In genomic region chr4:112214397-112215264, GRCh38 we compare ENCODE assay signal across 9 cellular contexts. TPM values are rescaled to one million over a fixed set of nuclear protein-coding genes. Genes with fewer than 3 reads are reported as not detected.
DNase-seq lines count a peak whose midpoint lies in the region; ATAC-seq and TF ChIP-seq lines count a peak whose summit lies in the region.
"Had no signal": no experiment of that assay in that cellular context is flagged by ENCODE, and none has a peak within 500 bp of the region (broad histone marks: within the 10 kb centered on the region; RNA-seq: fewer than 3 reads in every experiment).

No MANE protein-coding gene starts in this region.

- H3K36me3 ChIP-seq in upper lobe of left lung, result no peaks in the 10 kb centered on the region
- H3K36me3 ChIP-seq: SJCRH30 had no signal

- H3K27ac ChIP-seq in upper lobe of left lung, result no peak overlapping the region
- H3K27ac ChIP-seq: SJCRH30 had no signal

- TF ChIP-seq CTCF in fibroblast of the aortic adventitia (IDR thresholded peaks at IDR 0.05; ENCODE audit: insufficient read depth, low read length) (peak; percentile 47), upper lobe of left lung (IDR thresholded peaks at IDR 0.05) (peak; percentile 26 to 57 (median 42))

- no peaks in the 10 kb centered on the region for H3K27me3 ChIP-seq in upper lobe of left lung
- H3K27me3 ChIP-seq: SJCRH30 had no signal

- no peak for TF ChIP-seq EP300 in upper lobe of left lung (IDR thresholded peaks at IDR 0.05)

- no peaks in the 10 kb centered on the region for H3K4me1 ChIP-seq in upper lobe of left lung
- H3K4me1 ChIP-seq: SJCRH30 had no signal

- no peak for TF ChIP-seq POLR2A in upper lobe of left lung (IDR thresholded peaks at IDR 0.05)

- H3K9me3 ChIP-seq in upper lobe of left lung, result no peaks in the 10 kb centered on the region
- H3K9me3 ChIP-seq: SJCRH30 had no signal

- peak; percentile 19 for DNase-seq in Caki2 (ENCODE audit: low read depth)
- peak; percentile 30 for DNase-seq in H4 (ENCODE audit: low spot score)
- peak; percentile 9 for DNase-seq in RPMI8226
- DNase-seq in fibroblast of the aortic adventitia (ENCODE audit: low read depth), result peak; percentile 55
- no peak for DNase-seq in upper lobe of left lung
- no peak for DNase-seq in germinal center (ENCODE audit: low spot score)
- no peak for DNase-seq in HK-2 (ENCODE audit: unreplicated experiment)
- no peak for DNase-seq in activated gamma-delta T cell treated with Interleukin-2 at 50 U/mL for 16 hours

- H3K4me3 ChIP-seq in fibroblast of the aortic adventitia (ENCODE audit: low read depth, low read length) (no peak overlapping the region), upper lobe of left lung (no peak overlapping the region)
- H3K4me3 ChIP-seq: SJCRH30 had no signal

- no peak for ATAC-seq in upper lobe of left lung (ENCODE audit: low FRiP score in 2 of 2)

- in situ Hi-C loops in Caki2 (cut with HindIII; ENCODE audit: low pct_unique_long_range_greater_than_20kb, low sequenced_read_pairs), result no loop called here

RNA-seq across cellular contexts. Expression of gene AP1AR, which starts 17.0 kb away (rescaled TPM):
- 12.4 and 17.7 TPM in 2 replicates for total RNA-seq in Caki2 (2014; rRNA removed; shearing (Covaris generic); ENCODE audit: low replicate concordance)
- 20.1 and 22.9 TPM in 2 replicates for total RNA-seq in H4 (2014; rRNA removed; shearing (Covaris generic))
- 23.7 and 25.8 TPM in 2 replicates for total RNA-seq in fibroblast of the aortic adventitia (ENCODE audit: low replicate concordance)
- 10 to 100 TPM; 21.9 to 25.1 (median 24.1) TPM for total RNA-seq in upper lobe of left lung

Comparison
In these comparisons a context has a peak if more than half of its experiments do, and no peak if none do; other contexts are left out.
1. DNase-seq: peak in Caki2 (single experiment), H4 (single experiment), RPMI8226 (single experiment) and fibroblast of the aortic adventitia (single experiment); none in upper lobe of left lung (0 of 2), germinal center (single experiment), HK-2 (single experiment) and activated gamma-delta T cell treated with Interleukin-2 at 50 U/mL for 16 hours (single experiment).